In the genomic region with DNA sequence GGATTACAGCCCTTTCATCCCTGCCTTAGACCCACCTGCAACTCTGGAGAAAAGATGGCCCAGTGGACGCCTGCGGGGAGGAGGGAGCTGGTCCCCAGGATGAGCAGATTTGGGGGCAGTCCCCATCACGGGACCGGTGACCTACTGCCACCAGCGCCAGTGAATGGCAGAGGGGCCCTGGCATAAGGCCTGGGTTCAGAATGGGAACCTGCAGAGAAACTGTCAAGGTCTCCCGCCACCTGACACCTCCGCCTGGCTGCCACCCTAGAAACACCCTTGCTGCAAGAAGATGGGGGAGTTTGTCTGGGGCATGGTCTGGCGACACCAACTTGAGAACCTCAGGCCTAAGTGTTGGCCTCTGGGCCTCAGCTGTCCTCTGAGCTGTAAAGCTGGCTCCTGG, we compare ENCODE assay signal across 10 cellular contexts.
A peak's percentile ranks its signal among the peaks of the same experiment; 100 is the strongest.
DNase-seq lines count a peak whose midpoint lies in the region; ATAC-seq lines count a peak whose summit lies in the region.
"Had no signal": no experiment of that assay in that cellular context is flagged by ENCODE, and none has a peak within 500 bp of the region (broad histone marks: within the 10 kb centered on the region; RNA-seq: fewer than 3 reads in every experiment).

No MANE protein-coding gene starts in this region.

- WGBS in HUES64, result 95% methylated on average over 8 of the region's 8 CpGs

- DNase-seq in immature natural killer cell (no peak), amniotic stem cell (lab: John Stamatoyannopoulos, UW) (no peak), AG08396 (ENCODE audit: low spot score) (no peak), inferior parietal cortex (ENCODE audit: extremely low spot score) (no peak), nucleus accumbens (lab: John Stamatoyannopoulos, UW) (no peak)
- no peak for DNase-seq in stimulated activated naive B cell treated with anti-CD40 and anti-IgM and Interleukin-4, amounts not matched to agents 10 μg/mL and 1 μg/mL and 100 μg/mL, for 72 hours
- DNase-seq: activated gamma-delta T cell treated with Interleukin-2 at 50 U/mL for 16 hours, NCI-H345 had no signal

- H3K9ac ChIP-seq in HUES64 (ENCODE audit: low read depth, low read length), result no peak overlapping the region

- no peaks in the 10 kb centered on the region for H3K9me3 Mint-ChIP-seq in immature natural killer cell
- no peaks in the 10 kb centered on the region for H3K9me3 Mint-ChIP-seq in stimulated activated naive B cell treated with anti-CD40 and anti-IgM and Interleukin-4, amounts not matched to agents 10 μg/mL and 1 μg/mL and 100 μg/mL, for 72 hours

- peaks cover 3% of the 10 kb centered on the region; the same call in 1 of the 2 replicates for H3K36me3 ChIP-seq in HUES64 (ENCODE audit: insufficient read depth, low read length)

- H3K36me3 Mint-ChIP-seq in immature natural killer cell, result peaks cover 0 to 15% (median 3%) of the 10 kb centered on the region in 3 donors
- H3K36me3 Mint-ChIP-seq in stimulated activated naive B cell treated with anti-CD40 and anti-IgM and Interleukin-4, amounts not matched to agents 10 μg/mL and 1 μg/mL and 100 μg/mL, for 72 hours, result peaks cover 19 to 31% of the 10 kb centered on the region in 2 donors

- H3K27ac ChIP-seq in HUES64 (ENCODE audit: low read depth, low read length) (peak overlapping the region; percentile 11; the same call in 1 of the 2 replicates), angular gyrus (ENCODE audit: low read depth, low read length) (peak overlapping the region; percentile 68)

- H3K4me3 ChIP-seq in HUES64 (ENCODE audit: low read length), result no peak overlapping the region

- no peaks in the 10 kb centered on the region for H3K9me3 ChIP-seq in HUES64 (ENCODE audit: insufficient read depth, low read depth, low read length)

- H3K4me1 Mint-ChIP-seq in immature natural killer cell, result peaks cover 83 to 85% of the 10 kb centered on the region in 2 donors
- peaks cover 64 to 93% of the 10 kb centered on the region in 2 donors for H3K4me1 Mint-ChIP-seq in stimulated activated naive B cell treated with anti-CD40 and anti-IgM and Interleukin-4, amounts not matched to agents 10 μg/mL and 1 μg/mL and 100 μg/mL, for 72 hours

- peak overlapping the region in 3 of 6 donors; percentile 48 to 82 (median 53) for H3K27ac Mint-ChIP-seq in immature natural killer cell
- H3K27ac Mint-ChIP-seq in stimulated activated naive B cell treated with anti-CD40 and anti-IgM and Interleukin-4, amounts not matched to agents 10 μg/mL and 1 μg/mL and 100 μg/mL, for 72 hours, result peak overlapping the region; percentile 93

- H3K4me3 Mint-ChIP-seq in immature natural killer cell, result peak overlapping the region in 3 of 5 donors; percentile 17 to 40 (median 27)
- peak overlapping the region in 1 of 2 donors; percentile 16 for H3K4me3 Mint-ChIP-seq in stimulated activated naive B cell treated with anti-CD40 and anti-IgM and Interleukin-4, amounts not matched to agents 10 μg/mL and 1 μg/mL and 100 μg/mL, for 72 hours

- peaks cover 62% of the 10 kb centered on the region for H3K4me1 ChIP-seq in HUES64 (ENCODE audit: insufficient read depth, low read length)

- H3K27me3 ChIP-seq in HUES64 (ENCODE audit: insufficient read depth, low read length), result no peaks in the 10 kb centered on the region

- ATAC-seq in stimulated activated naive B cell treated with anti-CD40 and anti-IgM and Interleukin-4, amounts not matched to agents 10 μg/mL and 1 μg/mL and 100 μg/mL, for 72 hours (replicated peaks), result no peak

- H3K27me3 Mint-ChIP-seq in immature natural killer cell (ENCODE audit: low read depth in 3 of 3), result peaks cover 3 to 7% (median 4%) of the 10 kb centered on the region in 3 donors
- H3K27me3 Mint-ChIP-seq in stimulated activated naive B cell treated with anti-CD40 and anti-IgM and Interleukin-4, amounts not matched to agents 10 μg/mL and 1 μg/mL and 100 μg/mL, for 72 hours, result no peaks in the 10 kb centered on the region
